Comparison of ENCODE assay signal across 11 cellular contexts in the genomic region with DNA sequence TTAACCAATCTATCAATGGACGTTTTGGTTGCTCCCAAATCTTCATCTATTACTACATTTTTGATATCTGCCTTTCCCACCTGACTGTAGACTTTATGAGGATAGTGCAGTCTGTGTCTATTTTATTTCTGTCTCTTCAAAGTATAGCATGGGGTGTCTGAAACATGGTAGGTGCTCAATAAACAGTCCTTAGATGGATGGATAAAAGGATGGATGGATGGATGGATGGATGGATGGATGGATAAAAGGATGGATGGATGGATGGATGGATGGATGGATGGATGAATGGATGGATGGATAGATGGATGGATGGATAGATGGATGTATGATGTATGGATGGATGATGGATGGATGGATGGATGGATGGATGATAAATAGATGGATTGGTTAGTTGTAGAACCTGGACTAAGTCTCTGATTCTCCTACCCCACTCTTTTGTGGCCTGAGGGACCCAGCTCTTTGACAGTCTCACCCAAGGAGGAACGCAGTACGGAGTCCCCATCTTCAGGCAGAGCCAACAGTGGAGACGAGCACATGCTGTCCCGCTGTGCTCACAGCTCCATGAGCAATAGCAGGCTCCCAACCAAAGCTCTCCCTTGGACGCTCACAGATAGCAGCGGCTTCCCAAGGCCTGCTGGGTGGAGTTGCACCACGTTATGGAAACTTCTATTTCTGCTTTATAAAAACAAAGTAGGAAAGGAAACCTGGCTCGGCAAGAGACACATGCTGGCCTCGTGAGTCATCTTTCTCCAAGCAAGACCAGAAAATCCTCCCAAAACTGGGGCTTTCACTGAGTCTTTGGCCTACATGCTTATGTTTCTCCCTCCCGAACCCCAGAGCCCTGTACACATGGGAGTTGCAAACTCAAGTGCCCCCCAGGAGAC.
DNase-seq lines count a peak whose midpoint lies in the region; ATAC-seq and TF ChIP-seq lines count a peak whose summit lies in the region.
"Had no signal": no experiment of that assay in that cellular context is flagged by ENCODE, and none has a peak within 500 bp of the region (broad histone marks: within the 10 kb centered on the region; RNA-seq: fewer than 3 reads in every experiment).

No MANE protein-coding gene starts in this region.

- H3K27ac ChIP-seq in upper lobe of left lung, result no peak overlapping the region
- H3K27ac ChIP-seq: lower lobe of right lung had no signal

- H3K27me3 ChIP-seq in MG63 (no peaks in the 10 kb centered on the region), upper lobe of left lung (no peaks in the 10 kb centered on the region)

- TF ChIP-seq CTCF in mucosa of descending colon (IDR thresholded peaks at IDR 0.05) (no peak), upper lobe of left lung (IDR thresholded peaks at IDR 0.05) (no peak)

- H3K36me3 ChIP-seq in MG63, result no peaks in the 10 kb centered on the region
- H3K36me3 ChIP-seq in mucosa of descending colon (ENCODE audit: low read depth), result no peaks in the 10 kb centered on the region
- H3K36me3 ChIP-seq in upper lobe of left lung, result no peaks in the 10 kb centered on the region
- H3K36me3 ChIP-seq: lower lobe of right lung had no signal

- DNase-seq in MG63 (peak; percentile 87), dermis blood vessel endothelial cell (peak; percentile 73), mucosa of descending colon (peak in 2 of 3 donors; percentile 38 to 62), upper lobe of left lung (no peak), GF-D8 (lab: John Stamatoyannopoulos, UW) (no peak), middle frontal gyrus (ENCODE audit: extremely low spot score, low spot score) (no peak), NCI-H1436 treated with DMSO at 0.1 percent for 48 hours (lab: John Stamatoyannopoulos, UW) (no peak)
- DNase-seq: activated T-cell treated with anti-CD3 and anti-CD28 coated beads, Interleukin-2, amount 50 U/mL, for 48 hours; lower lobe of right lung; NCI-H2171 treated with DMSO at 0.1 percent for 48 hours had no signal

- intact Hi-C loops in mucosa of descending colon (cut with DNase I, micrococcal nuclease), result no loop called here

- ATAC-seq in mucosa of descending colon (peak; percentile 67), upper lobe of left lung (ENCODE audit: low FRiP score in 2 of 2) (peak; percentile 66 to 93), GM19023 (IDR thresholded peaks at IDR 0.05; ENCODE audit: unreplicated experiment) (no peak)

- 64 to 69% methylated on average over 11 of the region's 11 CpGs for WGBS in upper lobe of left lung, 2 donors

- TF ChIP-seq POLR2A in upper lobe of left lung (IDR thresholded peaks at IDR 0.05), result no peak

- H3K9me3 ChIP-seq in MG63 (no peaks in the 10 kb centered on the region), mucosa of descending colon (no peaks in the 10 kb centered on the region), upper lobe of left lung (no peaks in the 10 kb centered on the region)
- H3K9me3 ChIP-seq: lower lobe of right lung had no signal

- H3K4me1 ChIP-seq in mucosa of descending colon (ENCODE audit: low read depth) (peaks cover 6% of the 10 kb centered on the region), upper lobe of left lung (peaks cover 0 to 3% (median 0%) of the 10 kb centered on the region in 4 donors)
- H3K4me1 ChIP-seq: lower lobe of right lung had no signal

- TF ChIP-seq EP300 in upper lobe of left lung (IDR thresholded peaks at IDR 0.05), result no peak

- H3K4me3 ChIP-seq in MG63 (no peak overlapping the region), mucosa of descending colon (no peak overlapping the region), upper lobe of left lung (no peak overlapping the region)
- H3K4me3 ChIP-seq: lower lobe of right lung had no signal

Comparison
In these comparisons a context has a peak if more than half of its experiments do, and no peak if none do; other contexts are left out.
1. DNase-seq: peak in MG63 (single experiment), dermis blood vessel endothelial cell (single experiment) and mucosa of descending colon (2 of 3); none in upper lobe of left lung (0 of 2), GF-D8 (single experiment), middle frontal gyrus (single experiment) and NCI-H1436 treated with DMSO at 0.1 percent for 48 hours (single experiment).